In the genomic region with DNA sequence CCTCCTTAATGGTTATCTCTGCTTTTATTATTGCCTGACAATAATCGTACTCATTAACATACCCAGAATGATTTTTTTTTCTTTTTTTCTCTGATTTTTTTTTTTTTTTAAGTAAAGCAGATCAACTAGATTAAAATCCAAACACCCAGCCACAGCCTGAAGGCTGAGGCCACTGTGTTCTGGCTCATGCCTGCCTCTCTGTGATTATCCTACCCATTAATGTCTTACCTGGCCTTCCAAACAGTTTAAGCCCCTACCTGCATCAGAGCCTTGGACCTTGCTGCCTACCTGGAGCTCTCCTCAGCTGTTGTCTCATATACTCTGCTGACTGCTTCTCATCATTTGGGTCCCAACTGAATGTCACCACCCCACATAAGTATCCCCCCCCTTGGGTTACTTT, we compare ENCODE assay signal across 1 cellular context.
TF ChIP-seq lines count a peak whose summit lies in the region.

No MANE protein-coding gene starts in this region.

TF ChIP-seq in SK-N-SH, 30 proteins besides CTCF, POLR2A, EP300 and RAD21:
- TF ChIP-seq FOSL2 (IDR thresholded peaks at IDR 0.05; ENCODE audit: borderline replicate concordance, low read depth) (no peak), GATA2 (CRISPR knock-in tag; IDR thresholded peaks at IDR 0.05) (no peak), SIN3A (IDR thresholded peaks at IDR 0.05; ENCODE audit: borderline replicate concordance, low read depth, low read length) (no peak), FOXM1 (IDR thresholded peaks at IDR 0.05; ENCODE audit: low read depth) (no peak), YY1 (IDR thresholded peaks at IDR 0.05; ENCODE audit: low read depth) (no peak), EZH2phosphoT487 (IDR thresholded peaks at IDR 0.05; ENCODE audit: borderline replicate concordance, low read depth) (no peak), NFIC (IDR thresholded peaks at IDR 0.05; ENCODE audit: borderline replicate concordance) (no peak), MEF2A (IDR thresholded peaks at IDR 0.05; ENCODE audit: borderline replicate concordance, low read depth) (no peak), TEAD4 (IDR thresholded peaks at IDR 0.05; ENCODE audit: borderline replicate concordance, insufficient read depth) (no peak), RFX5 (IDR thresholded peaks at IDR 0.05; ENCODE audit: low read length) (no peak), TAF1 (IDR thresholded peaks at IDR 0.05; ENCODE audit: borderline replicate concordance, low read depth, low read length) (no peak)
- TF ChIP-seq, protein P1, sequence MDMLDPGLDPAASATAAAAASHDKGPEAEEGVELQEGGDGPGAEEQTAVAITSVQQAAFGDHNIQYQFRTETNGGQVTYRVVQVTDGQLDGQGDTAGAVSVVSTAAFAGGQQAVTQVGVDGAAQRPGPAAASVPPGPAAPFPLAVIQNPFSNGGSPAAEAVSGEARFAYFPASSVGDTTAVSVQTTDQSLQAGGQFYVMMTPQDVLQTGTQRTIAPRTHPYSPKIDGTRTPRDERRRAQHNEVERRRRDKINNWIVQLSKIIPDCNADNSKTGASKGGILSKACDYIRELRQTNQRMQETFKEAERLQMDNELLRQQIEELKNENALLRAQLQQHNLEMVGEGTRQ (IDR thresholded peaks at IDR 0.05; ENCODE audit: borderline replicate concordance, low read depth, low read length): no peak
